15 cellular contexts compared by ENCODE assay signal in the genomic region with DNA sequence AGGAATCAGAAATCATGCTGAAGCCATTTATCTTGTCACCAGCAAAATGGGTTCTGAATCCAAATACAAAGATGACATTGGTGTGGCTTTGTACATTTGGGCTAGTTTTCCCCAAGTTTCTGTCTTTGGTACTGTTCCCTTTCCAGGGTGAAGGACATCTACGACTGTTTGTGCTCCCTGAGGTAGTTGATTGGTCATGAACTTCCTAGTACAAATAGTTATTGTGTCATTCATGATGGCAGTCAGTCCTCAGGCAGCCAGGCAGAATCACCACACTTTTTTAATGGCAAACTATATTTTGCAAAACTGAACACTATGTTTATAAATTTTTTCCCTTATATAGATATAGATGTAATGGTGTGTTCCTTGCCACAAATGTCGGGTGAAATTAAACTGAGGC.
"Had no signal": no experiment of that assay in that cellular context is flagged by ENCODE, and none has a peak within 500 bp of the region (broad histone marks: within the 10 kb centered on the region; RNA-seq: fewer than 3 reads in every experiment).

No MANE protein-coding gene starts in this region.

- H3K4me2 ChIP-seq: hepatocyte had no signal

- DNase-seq: effector CD4-positive, alpha-beta T cell; endodermal cell; foreskin melanocyte; head of caudate nucleus; kidney; left cardiac atrium; left ventricle myocardium superior; naive thymus-derived CD8-positive, alpha-beta T cell; posterior cingulate gyrus; small intestine; stimulated activated CD4-positive, alpha-beta T cell treated with anti-CD3 and anti-CD28 coated beads, Interleukin-12 subunit alpha, Interleukin-12 subunit beta, amount 100 ng/mL, for 4 hours; stimulated activated naive CD4-positive, alpha-beta T cell treated with Interleukin-2 at 50 U/mL for 16 hours; thyroid gland had no signal

- H2AFZ ChIP-seq: hepatocyte had no signal

- H3K27me3 ChIP-seq: hepatocyte, thyroid gland had no signal

- H3K4me3 ChIP-seq: coronary artery, hepatocyte, thyroid gland had no signal

- H3K4me1 ChIP-seq: thyroid gland had no signal

- H3K9me3 ChIP-seq: thyroid gland had no signal

- H3K27ac ChIP-seq: coronary artery, hepatocyte, thyroid gland had no signal

- ATAC-seq: left cardiac atrium; left ventricle myocardium superior; naive thymus-derived CD8-positive, alpha-beta T cell had no signal
